ENCODE assay signal across 1 cellular context in the genomic region with DNA sequence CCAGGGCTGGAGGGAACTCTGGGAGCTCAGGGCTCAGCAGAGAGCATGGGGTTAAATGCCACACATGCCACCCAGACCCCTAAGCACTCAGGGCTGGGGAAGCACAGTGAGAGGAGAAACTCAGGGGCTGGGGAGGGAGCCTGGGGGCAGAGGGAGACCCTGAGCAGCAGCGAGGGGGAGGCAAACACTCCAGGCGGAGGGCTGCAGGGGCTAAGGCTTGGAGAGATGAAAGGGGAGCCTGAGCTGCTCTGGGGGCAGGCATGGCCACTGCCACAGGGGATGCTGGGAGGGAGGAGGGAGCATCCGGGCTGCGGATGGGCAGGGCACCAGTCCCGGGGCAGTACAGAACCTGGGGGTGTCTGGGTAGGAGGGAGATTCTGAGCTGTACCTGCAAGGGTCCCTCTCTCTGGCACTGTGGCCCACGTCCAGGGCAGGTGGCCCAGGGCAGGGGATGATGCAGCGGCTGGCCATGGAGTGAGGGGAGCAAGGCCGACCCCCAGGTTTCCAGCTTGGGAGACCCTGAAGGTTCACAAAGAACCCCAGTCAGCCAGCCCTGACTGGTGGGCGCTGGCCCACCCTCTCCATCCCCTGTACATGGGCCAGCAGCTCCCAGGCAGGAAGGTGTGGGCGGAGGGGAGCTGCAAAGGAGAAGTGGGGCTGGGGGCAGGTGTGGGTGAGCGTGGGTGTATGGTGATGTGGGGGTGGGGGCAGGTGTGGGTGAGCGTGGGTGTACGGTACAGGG.
A peak's percentile ranks its signal among the peaks of the same experiment; 100 is the strongest.
TF ChIP-seq lines count a peak whose summit lies in the region.

No MANE protein-coding gene starts in this region.

TF ChIP-seq in HEK293, 187 proteins besides CTCF, POLR2A, EP300 and RAD21 (continued from another document):
- TF ChIP-seq, protein P1, sequence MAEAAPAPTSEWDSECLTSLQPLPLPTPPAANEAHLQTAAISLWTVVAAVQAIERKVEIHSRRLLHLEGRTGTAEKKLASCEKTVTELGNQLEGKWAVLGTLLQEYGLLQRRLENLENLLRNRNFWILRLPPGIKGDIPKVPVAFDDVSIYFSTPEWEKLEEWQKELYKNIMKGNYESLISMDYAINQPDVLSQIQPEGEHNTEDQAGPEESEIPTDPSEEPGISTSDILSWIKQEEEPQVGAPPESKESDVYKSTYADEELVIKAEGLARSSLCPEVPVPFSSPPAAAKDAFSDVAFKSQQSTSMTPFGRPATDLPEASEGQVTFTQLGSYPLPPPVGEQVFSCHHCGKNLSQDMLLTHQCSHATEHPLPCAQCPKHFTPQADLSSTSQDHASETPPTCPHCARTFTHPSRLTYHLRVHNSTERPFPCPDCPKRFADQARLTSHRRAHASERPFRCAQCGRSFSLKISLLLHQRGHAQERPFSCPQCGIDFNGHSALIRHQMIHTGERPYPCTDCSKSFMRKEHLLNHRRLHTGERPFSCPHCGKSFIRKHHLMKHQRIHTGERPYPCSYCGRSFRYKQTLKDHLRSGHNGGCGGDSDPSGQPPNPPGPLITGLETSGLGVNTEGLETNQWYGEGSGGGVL (tag by site-specific recombination; IDR thresholded peaks at IDR 0.05): 0 out of 2 replicates have a peak, but pooled peaks have one; percentile 35
- TF ChIP-seq ZNF10 (tag by site-specific recombination; IDR thresholded peaks at IDR 0.05) (no peak), MYNN (tag by site-specific recombination; IDR thresholded peaks at IDR 0.05; ENCODE audit: borderline replicate concordance) (no peak), GLI2 (tag by site-specific recombination; IDR thresholded peaks at IDR 0.05; ENCODE audit: borderline replicate concordance, low read depth) (no peak), ZFHX2 (tag by site-specific recombination; conservative IDR thresholded peaks at IDR 0.05) (peak; percentile 100), ZNF658 (tag by site-specific recombination; IDR thresholded peaks at IDR 0.05) (no peak), ZNF544 (tag by site-specific recombination; IDR thresholded peaks at IDR 0.05) (no peak), EGR2 (tag by site-specific recombination; IDR thresholded peaks at IDR 0.05; ENCODE audit: low read depth) (peak; percentile 100), ZNF155 (tag by site-specific recombination; IDR thresholded peaks at IDR 0.05) (no peak), ZNF302 (tag by site-specific recombination; IDR thresholded peaks at IDR 0.05; ENCODE audit: low read depth) (no peak), KLF1 (tag by site-specific recombination; IDR thresholded peaks at IDR 0.05) (no peak), ZBTB48 (tag by site-specific recombination; IDR thresholded peaks at IDR 0.05) (0 out of 2 replicates have a peak, but pooled peaks have one; percentile 3), ZNF211 (tag by site-specific recombination; IDR thresholded peaks at IDR 0.05; ENCODE audit: low read depth) (no peak), ZNF549 (tag by site-specific recombination; IDR thresholded peaks at IDR 0.05) (no peak), ZNF354C (tag by site-specific recombination; IDR thresholded peaks at IDR 0.05; ENCODE audit: borderline replicate concordance, low read depth) (no peak)
- TF ChIP-seq, protein P2, sequence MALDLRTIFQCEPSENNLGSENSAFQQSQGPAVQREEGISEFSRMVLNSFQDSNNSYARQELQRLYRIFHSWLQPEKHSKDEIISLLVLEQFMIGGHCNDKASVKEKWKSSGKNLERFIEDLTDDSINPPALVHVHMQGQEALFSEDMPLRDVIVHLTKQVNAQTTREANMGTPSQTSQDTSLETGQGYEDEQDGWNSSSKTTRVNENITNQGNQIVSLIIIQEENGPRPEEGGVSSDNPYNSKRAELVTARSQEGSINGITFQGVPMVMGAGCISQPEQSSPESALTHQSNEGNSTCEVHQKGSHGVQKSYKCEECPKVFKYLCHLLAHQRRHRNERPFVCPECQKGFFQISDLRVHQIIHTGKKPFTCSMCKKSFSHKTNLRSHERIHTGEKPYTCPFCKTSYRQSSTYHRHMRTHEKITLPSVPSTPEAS (tag by site-specific recombination; IDR thresholded peaks at IDR 0.05): no peak
- TF ChIP-seq, protein P3, sequence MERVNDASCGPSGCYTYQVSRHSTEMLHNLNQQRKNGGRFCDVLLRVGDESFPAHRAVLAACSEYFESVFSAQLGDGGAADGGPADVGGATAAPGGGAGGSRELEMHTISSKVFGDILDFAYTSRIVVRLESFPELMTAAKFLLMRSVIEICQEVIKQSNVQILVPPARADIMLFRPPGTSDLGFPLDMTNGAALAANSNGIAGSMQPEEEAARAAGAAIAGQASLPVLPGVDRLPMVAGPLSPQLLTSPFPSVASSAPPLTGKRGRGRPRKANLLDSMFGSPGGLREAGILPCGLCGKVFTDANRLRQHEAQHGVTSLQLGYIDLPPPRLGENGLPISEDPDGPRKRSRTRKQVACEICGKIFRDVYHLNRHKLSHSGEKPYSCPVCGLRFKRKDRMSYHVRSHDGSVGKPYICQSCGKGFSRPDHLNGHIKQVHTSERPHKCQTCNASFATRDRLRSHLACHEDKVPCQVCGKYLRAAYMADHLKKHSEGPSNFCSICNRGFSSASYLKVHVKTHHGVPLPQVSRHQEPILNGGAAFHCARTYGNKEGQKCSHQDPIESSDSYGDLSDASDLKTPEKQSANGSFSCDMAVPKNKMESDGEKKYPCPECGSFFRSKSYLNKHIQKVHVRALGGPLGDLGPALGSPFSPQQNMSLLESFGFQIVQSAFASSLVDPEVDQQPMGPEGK (tag by site-specific recombination; IDR thresholded peaks at IDR 0.05): 0 out of 2 replicates have a peak, but pooled peaks have one; percentile 15
